In the genomic region with DNA sequence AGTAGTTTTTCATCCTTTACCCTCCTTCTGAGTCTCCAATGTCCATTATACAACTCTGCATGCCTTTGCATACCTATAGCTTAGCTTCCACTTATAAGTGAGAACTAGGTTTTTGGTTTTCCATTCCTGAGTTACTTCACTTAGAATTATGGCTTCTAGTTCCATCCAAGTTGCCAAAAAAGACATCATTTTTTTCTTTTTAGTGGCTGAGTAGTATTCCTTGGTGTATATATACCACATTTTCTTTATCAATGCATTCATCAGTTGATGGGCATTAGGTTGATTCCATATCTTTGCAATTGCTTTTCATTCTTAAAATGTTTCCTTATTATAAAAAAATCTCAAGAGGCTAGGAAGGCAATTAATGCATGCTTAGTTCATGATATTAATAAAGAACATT, we compare ENCODE assay signal across 19 cellular contexts.
"Had no signal": no experiment of that assay in that cellular context is flagged by ENCODE, and none has a peak within 500 bp of the region (broad histone marks: within the 10 kb centered on the region; RNA-seq: fewer than 3 reads in every experiment).

No MANE protein-coding gene starts in this region.

- H2AFZ ChIP-seq: neural progenitor cell had no signal

- DNase-seq: activated CD4-positive, alpha-beta T cell treated with anti-CD3 and anti-CD28 coated beads for 1 hour; activated CD4-positive, alpha-beta T cell treated with anti-CD3 and anti-CD28 coated beads, Interleukin-2, amount 50 U/mL, for 1 hour; activated naive CD4-positive, alpha-beta T cell; activated naive CD8-positive, alpha-beta T cell treated with anti-CD3 and anti-CD28 coated beads for 36 hours; activated T-cell treated with anti-CD3 and anti-CD28 coated beads, Interleukin-2, amount 50 U/mL, for 1 hour; cerebellar nuclear complex; cortex of kidney; effector CD4-positive, alpha-beta T cell; foreskin keratinocyte; naive thymus-derived CD8-positive, alpha-beta T cell; retina; stimulated activated CD4-positive, alpha-beta T cell treated with anti-CD3 and anti-CD28 coated beads, Interleukin-4, amount 100 ng/mL, for 1 hour; stimulated activated naive CD4-positive, alpha-beta T cell; WERI-Rb-1 had no signal

- H3K36me3 ChIP-seq: left lung, neural progenitor cell, spleen, thoracic aorta, WERI-Rb-1 had no signal

- H3K9me3 ChIP-seq: left lung, spleen, thoracic aorta had no signal

- H3K4me3 ChIP-seq: left lung, neural progenitor cell, spleen, thoracic aorta had no signal

- ATAC-seq: activated T-helper 17 cell treated with anti-CD3 and anti-CD28 coated beads, Interleukin-2, amount 50 U/mL, for 72 hours; foreskin keratinocyte; naive thymus-derived CD8-positive, alpha-beta T cell had no signal

- H3K4me2 ChIP-seq: neural progenitor cell had no signal

- H3K27ac ChIP-seq: foreskin keratinocyte, neural progenitor cell, WERI-Rb-1 had no signal

- H3K4me1 ChIP-seq: foreskin keratinocyte, neural progenitor cell had no signal

- H3K27me3 ChIP-seq: foreskin keratinocyte, left lung, neural progenitor cell, spleen had no signal
